Comparison of ENCODE assay signal across 20 cellular contexts in the genomic region with DNA sequence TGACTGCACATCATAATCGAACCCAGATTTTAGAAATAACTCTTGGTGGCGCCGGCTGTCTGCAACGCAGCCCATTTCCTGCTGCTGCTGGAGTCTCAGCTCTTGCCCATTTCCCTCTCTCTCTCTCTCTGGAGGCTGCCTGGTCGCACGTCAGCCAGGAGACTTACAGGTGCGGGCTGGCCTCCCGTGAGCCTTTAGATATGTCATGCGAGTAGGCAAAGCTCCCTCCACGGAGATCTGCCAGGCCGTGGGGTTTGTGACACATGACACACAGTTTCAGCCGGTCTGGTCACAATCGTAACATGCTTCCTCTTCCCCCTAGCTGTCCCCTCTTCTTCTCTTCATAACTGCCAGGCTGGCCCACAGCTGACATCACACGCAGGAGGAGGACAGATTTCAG.
A peak's percentile ranks its signal among the peaks of the same experiment; 100 is the strongest.
DNase-seq lines count a peak whose midpoint lies in the region; ATAC-seq and TF ChIP-seq lines count a peak whose summit lies in the region.
"Had no signal": no experiment of that assay in that cellular context is flagged by ENCODE, and none has a peak within 500 bp of the region (broad histone marks: within the 10 kb centered on the region; RNA-seq: fewer than 3 reads in every experiment).

No MANE protein-coding gene starts in this region.

- TF ChIP-seq CTCF in MM.1S (IDR thresholded peaks at IDR 0.05; ENCODE audit: low read length): no peak
- TF ChIP-seq CTCF in natural killer cell (IDR thresholded peaks at IDR 0.05): no peak
- TF ChIP-seq CTCF in ovary (IDR thresholded peaks at IDR 0.05): no peak

- H3K9me3 ChIP-seq in MM.1S (replicated peaks; ENCODE audit: insufficient read depth, low read length) (no peaks in the 10 kb centered on the region), neuronal stem cell (replicated peaks in 1 of 2; ENCODE audit: control insufficient read depth in 2 of 2, insufficient read depth in 1 of 2, low read depth in 1 of 2, low read length in 2 of 2) (peaks cover 0 to 3% of the 10 kb centered on the region in 2 donors), ovary (no peaks in the 10 kb centered on the region)
- H3K9me3 ChIP-seq: spleen had no signal

- H3K4me1 Mint-ChIP-seq in natural killer cell: no peaks in the 10 kb centered on the region
- H3K4me1 Mint-ChIP-seq: activated CD8-positive, alpha-beta memory T cell treated with anti-CD3 and anti-CD28 coated beads, Interleukin-2, amount 10 ng/mL, durations not matched to agents 7 days and 5 days; B cell; stimulated activated effector memory CD8-positive, alpha-beta T cell treated with anti-CD3 and anti-CD28 coated beads, Interleukin-12 subunit alpha, Interleukin-12 subunit beta, amount 100 ng/mL, for 72 hours; T-helper 17 cell had no signal

- no peaks in the 10 kb centered on the region for H3K36me3 ChIP-seq in MM.1S (replicated peaks; ENCODE audit: insufficient read depth, low read length)
- peaks cover 0 to 1% of the 10 kb centered on the region in 2 donors for H3K36me3 ChIP-seq in neuronal stem cell (replicated peaks in 1 of 2; ENCODE audit: control insufficient read depth in 2 of 2, insufficient read depth in 2 of 2, low read length in 2 of 2)
- no peaks in the 10 kb centered on the region for H3K36me3 ChIP-seq in ovary
- H3K36me3 ChIP-seq: spleen had no signal

- H3K9me2 ChIP-seq in MM.1S (replicated peaks; ENCODE audit: insufficient read depth, low read length): no peaks in the 10 kb centered on the region

- H3K27ac ChIP-seq in MM.1S (ENCODE audit: low read length) (no peak overlapping the region), neuronal stem cell (replicated peaks; ENCODE audit: low read length) (no peak overlapping the region), ovary (no peak overlapping the region)
- H3K27ac ChIP-seq: spleen had no signal

- no peaks in the 10 kb centered on the region for H3K27me3 Mint-ChIP-seq in natural killer cell (ENCODE audit: low read depth in 2 of 2)
- H3K27me3 Mint-ChIP-seq: activated CD8-positive, alpha-beta memory T cell treated with anti-CD3 and anti-CD28 coated beads, Interleukin-2, amount 10 ng/mL, durations not matched to agents 7 days and 5 days; B cell; T-helper 17 cell had no signal

- no peak for TF ChIP-seq EP300 in ovary (IDR thresholded peaks at IDR 0.05)

- no peak overlapping the region for H3K27ac Mint-ChIP-seq in natural killer cell
- H3K27ac Mint-ChIP-seq: activated CD8-positive, alpha-beta memory T cell treated with anti-CD3 and anti-CD28 coated beads, Interleukin-2, amount 10 ng/mL, durations not matched to agents 7 days and 5 days; B cell; stimulated activated effector memory CD8-positive, alpha-beta T cell treated with anti-CD3 and anti-CD28 coated beads, Interleukin-12 subunit alpha, Interleukin-12 subunit beta, amount 100 ng/mL, for 72 hours; T-helper 17 cell had no signal

- no peaks in the 10 kb centered on the region for H3K27me3 ChIP-seq in MM.1S (replicated peaks; ENCODE audit: insufficient read depth, low read length)
- H3K27me3 ChIP-seq in neuronal stem cell (ENCODE audit: control insufficient read depth in 3 of 3, insufficient read depth in 3 of 3, low read depth in 1 of 3, low read length in 3 of 3): peaks cover 0 to 2% (median 0%) of the 10 kb centered on the region in 3 experiments
- H3K27me3 ChIP-seq in ovary: no peaks in the 10 kb centered on the region
- H3K27me3 ChIP-seq: spleen had no signal

- no peaks in the 10 kb centered on the region for H3K79me1 ChIP-seq in neuronal stem cell (ENCODE audit: low read depth, low read length)

- H2AK5ac ChIP-seq in neuronal stem cell (ENCODE audit: low read depth, low read length): no peak overlapping the region

- no peak overlapping the region for H2BK12ac ChIP-seq in neuronal stem cell (ENCODE audit: low read length)

- no peaks in the 10 kb centered on the region for H4K20me1 ChIP-seq in MM.1S (ENCODE audit: insufficient read depth, low read length)

- H2BK5ac ChIP-seq in neuronal stem cell (ENCODE audit: low read length): no peak overlapping the region

- peaks cover 0 to 3% of the 10 kb centered on the region in 2 donors for H3K9me3 Mint-ChIP-seq in natural killer cell

- H3K9ac ChIP-seq in MM.1S (ENCODE audit: low read length) (no peak overlapping the region), neuronal stem cell (ENCODE audit: low read depth, low read length, poor library complexity) (no peak overlapping the region)

- H2AFZ ChIP-seq in MM.1S (ENCODE audit: low read length) (peak overlapping the region; percentile 38; the same call in 1 of the 2 replicates), neuronal stem cell (ENCODE audit: low read length) (no peak overlapping the region)

- no peak overlapping the region for H2BK15ac ChIP-seq in neuronal stem cell (ENCODE audit: low read length)

- H3K4me2 ChIP-seq in MM.1S (ENCODE audit: low read depth, low read length): no peak overlapping the region
- no peak overlapping the region for H3K4me2 ChIP-seq in neuronal stem cell (ENCODE audit: insufficient read depth, low read length, poor library complexity, severe bottlenecking)

- no CpG with 5 or more reads among the region's 14 CpGs for WGBS in neuronal stem cell (ENCODE audit: extremely low coverage in 2 of 2, insufficient read length in 2 of 2, insufficient replicate concordance in 1 of 2), 2 donors
- WGBS in ovary, 3 donors: 50 to 60% (median 51%) methylated on average over 14 of the region's 14 CpGs

- H3K4ac ChIP-seq in neuronal stem cell (ENCODE audit: low read length): no peak overlapping the region

- no peaks in the 10 kb centered on the region for H3K36me3 Mint-ChIP-seq in natural killer cell
- H3K36me3 Mint-ChIP-seq: activated CD8-positive, alpha-beta memory T cell treated with anti-CD3 and anti-CD28 coated beads, Interleukin-2, amount 10 ng/mL, durations not matched to agents 7 days and 5 days; stimulated activated effector memory CD8-positive, alpha-beta T cell treated with anti-CD3 and anti-CD28 coated beads, Interleukin-12 subunit alpha, Interleukin-12 subunit beta, amount 100 ng/mL, for 72 hours had no signal

- no peak overlapping the region for H2BK120ac ChIP-seq in neuronal stem cell (ENCODE audit: low read depth, low read length)

- intact Hi-C loops in natural killer cell (cut with micrococcal nuclease): no loop called here
- intact Hi-C loops in ovary (cut with DNase I): no loop called here

- H3K4me3 ChIP-seq in MM.1S (ENCODE audit: low read length) (no peak overlapping the region), neuronal stem cell (ENCODE audit: low read length in 2 of 2) (no peak overlapping the region), ovary (no peak overlapping the region)
- H3K4me3 ChIP-seq: spleen had no signal

- H3K14ac ChIP-seq in neuronal stem cell (ENCODE audit: low read length): no peak overlapping the region

- no peaks in the 10 kb centered on the region for H3F3A ChIP-seq in MM.1S (ENCODE audit: insufficient read depth, low read length)

- DNase-seq in MM.1S (no peak), NCI-H2107 (lab: John Stamatoyannopoulos, UW) (peak; percentile 63), RPMI8226 (peak; percentile 5), neuronal stem cell (ENCODE audit: low spot score) (no peak), natural killer cell (no peak), CD1c-positive myeloid dendritic cell (ENCODE audit: extremely low spot score) (no peak), ovary (no peak), kidney glomerular epithelial cell (lab: John Stamatoyannopoulos, UW) (no peak)
- DNase-seq: activated CD4-positive, CD25-positive, alpha-beta regulatory T cell treated with anti-CD3 and anti-CD28 coated beads, Interleukin-2, amount 50 U/mL, for 72 hours; activated CD8-positive, alpha-beta memory T cell treated with anti-CD3 and anti-CD28 coated beads, Interleukin-2, amount 10 ng/mL, durations not matched to agents 7 days and 5 days; activated effector memory CD4-positive, alpha-beta T cell treated with anti-CD3 and anti-CD28 coated beads, Interleukin-2, amount 50 U/mL, for 16 hours; amygdala; HCEC 1CT; left colon; NCI-H446 treated with DMSO at 0.1 percent for 48 hours; spleen; T-helper 17 cell; trophoblast cell had no signal

- no peaks in the 10 kb centered on the region for H3K79me2 ChIP-seq in MM.1S (ENCODE audit: low read length)

- no peak overlapping the region for H3K4me3 Mint-ChIP-seq in natural killer cell
- H3K4me3 Mint-ChIP-seq: activated CD8-positive, alpha-beta memory T cell treated with anti-CD3 and anti-CD28 coated beads, Interleukin-2, amount 10 ng/mL, durations not matched to agents 7 days and 5 days; B cell; stimulated activated effector memory CD8-positive, alpha-beta T cell treated with anti-CD3 and anti-CD28 coated beads, Interleukin-12 subunit alpha, Interleukin-12 subunit beta, amount 100 ng/mL, for 72 hours; T-helper 17 cell had no signal

- peak overlapping the region; percentile 6 for H3K18ac ChIP-seq in neuronal stem cell (ENCODE audit: low read length)

- no peak for ATAC-seq in natural killer cell
- ATAC-seq: activated CD8-positive, alpha-beta memory T cell treated with anti-CD3 and anti-CD28 coated beads, Interleukin-2, amount 10 ng/mL, durations not matched to agents 7 days and 5 days; left colon; stimulated activated effector memory CD8-positive, alpha-beta T cell treated with anti-CD3 and anti-CD28 coated beads, Interleukin-12 subunit alpha, Interleukin-12 subunit beta, amount 100 ng/mL, for 72 hours; T-helper 17 cell had no signal

- no peak overlapping the region for H4K91ac ChIP-seq in neuronal stem cell (ENCODE audit: low read depth, low read length, poor library complexity)

- TF ChIP-seq POLR2A in ovary (IDR thresholded peaks at IDR 0.05): no peak

- no peaks in the 10 kb centered on the region for H3K4me1 ChIP-seq in MM.1S (ENCODE audit: low read length)
- H3K4me1 ChIP-seq in neuronal stem cell (ENCODE audit: control insufficient read depth in 2 of 2, insufficient read depth in 1 of 2, low read depth in 1 of 2, low read length in 2 of 2): peaks cover 0 to 9% of the 10 kb centered on the region in 2 donors
- no peaks in the 10 kb centered on the region for H3K4me1 ChIP-seq in ovary (ENCODE audit: insufficient read depth)
- H3K4me1 ChIP-seq: spleen had no signal

- H4K8ac ChIP-seq in neuronal stem cell (ENCODE audit: low read depth, low read length): no peak overlapping the region

- H3K23ac ChIP-seq in neuronal stem cell (ENCODE audit: low read depth, low read length, poor library complexity): no peak overlapping the region

Comparison
In these comparisons a context has a peak if more than half of its experiments do, and no peak if none do; other contexts are left out.
1. DNase-seq: peak in NCI-H2107 (single experiment) and RPMI8226 (single experiment); none in MM.1S (single experiment), neuronal stem cell (single experiment), natural killer cell (single experiment), CD1c-positive myeloid dendritic cell (single experiment), ovary (0 of 5) and kidney glomerular epithelial cell (single experiment).